Comparison of ENCODE assay signal across 17 cellular contexts in genomic region chr9:118209343-118209742, GRCh38.
DNase-seq lines count a peak whose midpoint lies in the region; ATAC-seq lines count a peak whose summit lies in the region.
"Had no signal": no experiment of that assay in that cellular context is flagged by ENCODE, and none has a peak within 500 bp of the region (broad histone marks: within the 10 kb centered on the region; RNA-seq: fewer than 3 reads in every experiment).

No MANE protein-coding gene starts in this region.

- no peak for ATAC-seq in GM21447 (IDR thresholded peaks at IDR 0.05; ENCODE audit: unreplicated experiment)

- peak; percentile 16 for DNase-seq in DMS153 (lab: John Stamatoyannopoulos, UW)
- DNase-seq in DMS153 treated with DMSO at 0.1 percent for 48 hours (lab: John Stamatoyannopoulos, UW; ENCODE audit: unreplicated experiment) = no peak
- DNase-seq in NCI-H2029 (lab: John Stamatoyannopoulos, UW) = peak; percentile 70
- peak; percentile 95 for DNase-seq in NCI-H69 (lab: John Stamatoyannopoulos, UW)
- peak; percentile 72 for DNase-seq in cerebellum (ENCODE audit: low spot score)
- DNase-seq in medulla oblongata (ENCODE audit: extremely low spot score) = no peak
- no peak for DNase-seq in NCI-H1092 (lab: John Stamatoyannopoulos, UW)
- DNase-seq: Caco-2, DMS79 treated with DMSO at 0.1 percent for 48 hours, Karpas-422, NCI-H1092 treated with DMSO at 0.1 percent for 48 hours, NCI-H187, NCI-H524 treated with DMSO at 0.1 percent for 48 hours, OCI-M1, Right ventricle myocardium superior, SW 1271 had no signal

Comparison
In these comparisons a context has a peak if more than half of its experiments do, and no peak if none do; other contexts are left out.
1. DNase-seq: peak in DMS153 (single experiment), NCI-H2029 (single experiment), NCI-H69 (single experiment) and cerebellum (single experiment); none in DMS153 treated with DMSO at 0.1 percent for 48 hours (single experiment), medulla oblongata (single experiment) and NCI-H1092 (single experiment).